Comparison of ENCODE assay signal across 25 cellular contexts in the genomic region with DNA sequence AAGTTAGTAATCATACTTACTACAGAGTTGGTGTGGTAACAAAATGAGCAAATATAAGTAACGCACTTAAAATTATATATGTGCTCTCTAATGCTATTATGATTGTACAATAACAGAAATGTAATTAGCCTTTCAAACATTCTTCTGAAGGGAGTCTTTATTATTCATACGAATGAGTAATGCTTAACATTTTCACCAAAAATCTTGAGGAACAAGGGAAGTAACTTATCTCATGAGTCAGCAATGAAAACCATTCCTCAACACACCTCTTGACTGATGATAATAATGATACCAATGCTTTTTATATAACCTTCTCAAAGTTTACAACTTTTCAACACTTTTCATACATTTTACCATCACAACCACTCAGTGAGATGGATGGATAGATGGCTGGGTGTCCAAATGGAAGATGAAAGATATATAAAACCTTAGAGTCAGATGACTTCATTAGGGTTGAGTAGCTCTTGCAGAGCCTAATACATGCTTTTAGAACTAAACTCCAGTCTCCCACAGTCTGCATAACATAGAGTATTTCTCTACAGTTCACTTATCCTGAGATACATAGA.
DNase-seq lines count a peak whose midpoint lies in the region; ATAC-seq, FAIRE-seq and TF ChIP-seq lines count a peak whose summit lies in the region.
"Had no signal": no experiment of that assay in that cellular context is flagged by ENCODE, and none has a peak within 500 bp of the region (broad histone marks: within the 10 kb centered on the region; RNA-seq: fewer than 3 reads in every experiment).

No MANE protein-coding gene starts in this region.

- peaks cover 5% of the 10 kb centered on the region for H3K36me3 Mint-ChIP-seq in astrocyte (ENCODE audit: low read depth, unreplicated experiment)
- H3K36me3 Mint-ChIP-seq in activated CD4-positive, alpha-beta T cell treated with anti-CD3 and anti-CD28 coated beads for 36 hours (ENCODE audit: low read depth) = no peaks in the 10 kb centered on the region
- H3K36me3 Mint-ChIP-seq: CD4-positive, CD25-positive, alpha-beta regulatory T cell; neural progenitor cell had no signal

- peaks cover 1% of the 10 kb centered on the region for H3K9me3 Mint-ChIP-seq in astrocyte (ENCODE audit: unreplicated experiment)
- H3K9me3 Mint-ChIP-seq in activated CD4-positive, alpha-beta T cell treated with anti-CD3 and anti-CD28 coated beads for 36 hours (ENCODE audit: low read depth) = no peaks in the 10 kb centered on the region
- H3K9me3 Mint-ChIP-seq: activated CD4-positive, alpha-beta T cell treated with anti-CD3 and anti-CD28 coated beads, Interleukin-2, amount 10 ng/mL, durations not matched to agents 7 days and 5 days; dendritic cell treated with granulocyte-macrophage colony-stimulating factor and Interleukin-4, amounts not matched to agents 40 ng/mL and 50 ng/mL, for 4 days; neural progenitor cell; stimulated activated naive CD8-positive, alpha-beta T cell treated with anti-CD3 and anti-CD28 coated beads, Interleukin-15, Interleukin-2, amounts not matched to agents 100 ng/mL and 50 ng/mL, for 24 hours had no signal

- no peak for TF ChIP-seq RAD21 in HepG2 (CRISPR knock-in tag; IDR thresholded peaks at IDR 0.05)

- H3K9ac ChIP-seq in HepG2 (ENCODE audit: insufficient read depth, low read depth, low read length) (no peak overlapping the region), astrocyte (ENCODE audit: low read length) (no peak overlapping the region)
- H3K9ac ChIP-seq: neural progenitor cell had no signal

- no peak overlapping the region for H3K4me3 ChIP-seq in HepG2 (replicated peaks in 1 of 3; ENCODE audit: insufficient read depth in 1 of 3, low read depth in 2 of 3, low read length in 3 of 3)
- H3K4me3 ChIP-seq in right lobe of liver = no peak overlapping the region
- no peak overlapping the region for H3K4me3 ChIP-seq in astrocyte (ENCODE audit: insufficient read depth, low read depth, low read length)
- H3K4me3 ChIP-seq: neural progenitor cell, SK-N-MC, upper lobe of right lung had no signal

- TF ChIP-seq EP300 in HepG2 (IDR thresholded peaks at IDR 0.05; ENCODE audit: low read depth in 2 of 2, low read length in 2 of 2) (no peak), HepG2 (CRISPR knock-in tag; IDR thresholded peaks at IDR 0.05; ENCODE audit: borderline replicate concordance) (no peak)

- no TSS peak for BruUV-seq in HepG2 (replicated peaks; lab: Mats Ljungman, UMichigan)

- no peaks in the 10 kb centered on the region for H3K4me1 ChIP-seq in HepG2 (ENCODE audit: insufficient read depth, low read length)
- H3K4me1 ChIP-seq in right lobe of liver = no peaks in the 10 kb centered on the region
- peaks cover 40% of the 10 kb centered on the region for H3K4me1 ChIP-seq in astrocyte (ENCODE audit: insufficient read depth, low read length)
- H3K4me1 ChIP-seq: neural progenitor cell had no signal

- intact Hi-C loops in HepG2 (cut with micrococcal nuclease; ENCODE audit: unreplicated experiment) = no loop called here
- intact Hi-C loops in right lobe of liver (cut with DNase I) = no loop called here
- intact Hi-C loops in activated CD4-positive, alpha-beta T cell treated with anti-CD3 and anti-CD28 coated beads for 36 hours (cut with DNase I, micrococcal nuclease) = no loop called here

- ATAC-seq in HepG2 (no peak), right lobe of liver (no peak), HG03460 (IDR thresholded peaks at IDR 0.05; ENCODE audit: unreplicated experiment) (no peak)
- no peak for ATAC-seq in activated CD4-positive, alpha-beta T cell treated with anti-CD3 and anti-CD28 coated beads for 36 hours
- ATAC-seq: HCT116, left colon, upper lobe of right lung had no signal

- CTCF ChIA-PET in HepG2 (lab: Yijun Ruan, JAX; ENCODE audit: low intra/inter-chr PET ratio, low total read pairs) = no interaction called here
- CTCF ChIA-PET in activated CD4-positive, alpha-beta T cell treated with anti-CD3 and anti-CD28 coated beads for 36 hours (lab: Charles Lee) = no interaction called here

- peaks cover 32% of the 10 kb centered on the region for H3K4me1 Mint-ChIP-seq in astrocyte (ENCODE audit: low read depth, unreplicated experiment)
- H3K4me1 Mint-ChIP-seq in activated CD4-positive, alpha-beta T cell treated with anti-CD3 and anti-CD28 coated beads for 36 hours = no peaks in the 10 kb centered on the region
- H3K4me1 Mint-ChIP-seq: activated CD4-positive, alpha-beta T cell treated with anti-CD3 and anti-CD28 coated beads, Interleukin-2, amount 10 ng/mL, durations not matched to agents 7 days and 5 days; CD4-positive, CD25-positive, alpha-beta regulatory T cell had no signal

- FAIRE-seq in HepG2 (lab: Jason Lieb, UNC) (no peak), astrocyte (lab: Jason Lieb, UNC) (peak; percentile 93)
- FAIRE-seq: A204.1 had no signal

- H3K79me2 ChIP-seq in HepG2 (ENCODE audit: insufficient read depth, low read length) = no peaks in the 10 kb centered on the region
- peaks cover 15% of the 10 kb centered on the region for H3K79me2 ChIP-seq in astrocyte (ENCODE audit: insufficient read depth, low read length)

- no peak for TF ChIP-seq CTCF in HepG2 (CRISPR knock-in tag; IDR thresholded peaks at IDR 0.05)
- no peak for TF ChIP-seq CTCF in right lobe of liver (IDR thresholded peaks at IDR 0.05)
- TF ChIP-seq CTCF in astrocyte (IDR thresholded peaks at IDR 0.05; ENCODE audit: insufficient read depth, low read depth, low read length) = no peak

- no peak for TF ChIP-seq POLR2A in HepG2 (IDR thresholded peaks at IDR 0.05; ENCODE audit: insufficient read depth in 1 of 2, low read depth in 2 of 2, low read length in 2 of 2)
- TF ChIP-seq POLR2A in right lobe of liver (IDR thresholded peaks at IDR 0.05) = no peak

- POLR2A ChIA-PET in HepG2 (lab: Yijun Ruan, JAX) = no interaction called here
- POLR2A ChIA-PET in activated CD4-positive, alpha-beta T cell treated with anti-CD3 and anti-CD28 coated beads for 36 hours (lab: Charles Lee) = no interaction called here

- H3K36me3 ChIP-seq in HepG2 (replicated peaks in 1 of 2; ENCODE audit: control insufficient read depth in 1 of 2, insufficient read depth in 2 of 2, low read length in 2 of 2) (no peaks in the 10 kb centered on the region), right lobe of liver (no peaks in the 10 kb centered on the region), astrocyte (ENCODE audit: insufficient read depth, low read length) (no peaks in the 10 kb centered on the region)
- H3K36me3 ChIP-seq: neural progenitor cell, upper lobe of right lung had no signal

- H2AFZ ChIP-seq in HepG2 (ENCODE audit: low read length) = no peak overlapping the region
- no peak overlapping the region for H2AFZ ChIP-seq in astrocyte (ENCODE audit: low read depth, low read length)
- H2AFZ ChIP-seq: neural progenitor cell had no signal

- H3K4me3 Mint-ChIP-seq in astrocyte (ENCODE audit: unreplicated experiment) = no peak overlapping the region
- no peak overlapping the region for H3K4me3 Mint-ChIP-seq in activated CD4-positive, alpha-beta T cell treated with anti-CD3 and anti-CD28 coated beads for 36 hours
- H3K4me3 Mint-ChIP-seq: activated CD4-positive, alpha-beta T cell treated with anti-CD3 and anti-CD28 coated beads, Interleukin-2, amount 10 ng/mL, durations not matched to agents 7 days and 5 days; CD4-positive, CD25-positive, alpha-beta regulatory T cell; dendritic cell treated with granulocyte-macrophage colony-stimulating factor and Interleukin-4, amounts not matched to agents 40 ng/mL and 50 ng/mL, for 4 days; neural progenitor cell; stimulated activated naive CD8-positive, alpha-beta T cell treated with anti-CD3 and anti-CD28 coated beads, Interleukin-15, Interleukin-2, amounts not matched to agents 100 ng/mL and 50 ng/mL, for 24 hours had no signal

- H3K9me3 ChIP-seq in HepG2 (ENCODE audit: low read length) (no peaks in the 10 kb centered on the region), right lobe of liver (no peaks in the 10 kb centered on the region), astrocyte (ENCODE audit: insufficient read depth, low read depth, low read length) (no peaks in the 10 kb centered on the region)
- H3K9me3 ChIP-seq: upper lobe of right lung had no signal

- no peaks in the 10 kb centered on the region for H3K27me3 Mint-ChIP-seq in astrocyte (ENCODE audit: low read depth, unreplicated experiment)
- no peaks in the 10 kb centered on the region for H3K27me3 Mint-ChIP-seq in activated CD4-positive, alpha-beta T cell treated with anti-CD3 and anti-CD28 coated beads for 36 hours
- H3K27me3 Mint-ChIP-seq: activated CD4-positive, alpha-beta T cell treated with anti-CD3 and anti-CD28 coated beads, Interleukin-2, amount 10 ng/mL, durations not matched to agents 7 days and 5 days; CD4-positive, CD25-positive, alpha-beta regulatory T cell; dendritic cell treated with granulocyte-macrophage colony-stimulating factor and Interleukin-4, amounts not matched to agents 40 ng/mL and 50 ng/mL, for 4 days; stimulated activated naive CD8-positive, alpha-beta T cell treated with anti-CD3 and anti-CD28 coated beads, Interleukin-15, Interleukin-2, amounts not matched to agents 100 ng/mL and 50 ng/mL, for 24 hours had no signal

- in situ Hi-C loops in HepG2 (cut with HindIII; ENCODE audit: extremely low pct_ligation_motif_present, low pct_unique_long_range_greater_than_20kb) = no loop called here

- H3K27me3 ChIP-seq in HepG2 (ENCODE audit: control insufficient read depth in 1 of 2, insufficient read depth in 2 of 2, low read length in 2 of 2) = no peaks in the 10 kb centered on the region; a peak in 1 of 5 replicates
- no peaks in the 10 kb centered on the region for H3K27me3 ChIP-seq in right lobe of liver
- H3K27me3 ChIP-seq in astrocyte (ENCODE audit: insufficient read depth, low read length) = no peaks in the 10 kb centered on the region
- H3K27me3 ChIP-seq: neural progenitor cell, upper lobe of right lung had no signal

- WGBS in HepG2 (ENCODE audit: low lambda C conversion rate) = 4% methylated on average over 2 of the region's 2 CpGs
- 77% methylated on average over 2 of the region's 2 CpGs for whole genome bisulfite sequencing in right lobe of liver (ENCODE audit: insufficient coverage, low coverage, low lambda C conversion rate, missing lambda C conversion rate)

- H3K27ac Mint-ChIP-seq in astrocyte (ENCODE audit: unreplicated experiment) = peak overlapping the region; percentile 54
- H3K27ac Mint-ChIP-seq in activated CD4-positive, alpha-beta T cell treated with anti-CD3 and anti-CD28 coated beads for 36 hours = no peak overlapping the region
- H3K27ac Mint-ChIP-seq: activated CD4-positive, alpha-beta T cell treated with anti-CD3 and anti-CD28 coated beads, Interleukin-2, amount 10 ng/mL, durations not matched to agents 7 days and 5 days; CD4-positive, CD25-positive, alpha-beta regulatory T cell; dendritic cell treated with granulocyte-macrophage colony-stimulating factor and Interleukin-4, amounts not matched to agents 40 ng/mL and 50 ng/mL, for 4 days; neural progenitor cell; stimulated activated naive CD8-positive, alpha-beta T cell treated with anti-CD3 and anti-CD28 coated beads, Interleukin-15, Interleukin-2, amounts not matched to agents 100 ng/mL and 50 ng/mL, for 24 hours had no signal

- H4K20me1 ChIP-seq in HepG2 (ENCODE audit: insufficient read depth, low read length) (no peaks in the 10 kb centered on the region), astrocyte (ENCODE audit: insufficient read depth, low read length) (no peaks in the 10 kb centered on the region)

- H3K4me2 ChIP-seq in HepG2 (ENCODE audit: low read depth, low read length) = no peak overlapping the region
- peak overlapping the region; percentile 45 for H3K4me2 ChIP-seq in astrocyte (ENCODE audit: low read length)
- H3K4me2 ChIP-seq: neural progenitor cell had no signal

- DNase-seq in HepG2 (ENCODE audit: low spot score) (no peak), right lobe of liver (no peak), astrocyte (ENCODE audit: low read depth) (peak; percentile 90), fibroblast of peridontal ligament (ENCODE audit: extremely low read depth) (peak; percentile 58), HuH-7 (ENCODE audit: low spot score) (no peak)
- no peak for DNase-seq in activated CD4-positive, CD25-positive, alpha-beta regulatory T cell treated with anti-CD3 and anti-CD28 coated beads, Interleukin-2, amount 50 U/mL, for 72 hours
- no peak for DNase-seq in activated CD4-positive, alpha-beta T cell treated with anti-CD3 and anti-CD28 coated beads for 36 hours
- DNase-seq: activated CD4-positive, alpha-beta T cell treated with anti-CD3 and anti-CD28 coated beads, Interleukin-2, amount 10 ng/mL, durations not matched to agents 7 days and 5 days; activated naive CD4-positive, alpha-beta T cell treated with Interleukin-2 at 50 U/mL for 16 hours; CD4-positive, CD25-positive, alpha-beta regulatory T cell; DMS53; hypothalamus; left colon; MV-4-11; NCI-H2029 treated with DMSO at 0.1 percent for 48 hours; NCI-H526; retina; upper lobe of right lung had no signal

- H3K27ac ChIP-seq in HepG2 (ENCODE audit: extremely low read length, insufficient read depth, low read length) (no peak overlapping the region), right lobe of liver (no peak overlapping the region), astrocyte (ENCODE audit: low read depth, low read length) (peak overlapping the region; percentile 50)
- H3K27ac ChIP-seq: neural progenitor cell, SK-N-MC, upper lobe of right lung had no signal

Comparison
In these comparisons a context has a peak if more than half of its experiments do, and no peak if none do; other contexts are left out.
1. DNase-seq: peak in astrocyte (single experiment) and fibroblast of peridontal ligament (single experiment); none in HepG2 (single experiment), right lobe of liver (0 of 3), activated CD4-positive, CD25-positive, alpha-beta regulatory T cell treated with anti-CD3 and anti-CD28 coated beads, Interleukin-2, amount 50 U/mL, for 72 hours (single experiment), HuH-7 (single experiment) and activated CD4-positive, alpha-beta T cell treated with anti-CD3 and anti-CD28 coated beads for 36 hours (single experiment).